ENCODE assay signal across 12 cellular contexts in genomic region chr13:97243915-97244820, GRCh38. TPM values are rescaled to one million over a fixed set of nuclear protein-coding genes. Genes with fewer than 3 reads are reported as not detected.
DNase-seq lines count a peak whose midpoint lies in the region; ATAC-seq, FAIRE-seq and TF ChIP-seq lines count a peak whose summit lies in the region.
"Had no signal": no experiment of that assay in that cellular context is flagged by ENCODE, and none has a peak within 500 bp of the region (broad histone marks: within the 10 kb centered on the region; RNA-seq: fewer than 3 reads in every experiment).

No MANE protein-coding gene starts in this region.

- ATAC-seq in GM21576 (IDR thresholded peaks at IDR 0.05; ENCODE audit: unreplicated experiment) (no peak), HG03108 (IDR thresholded peaks at IDR 0.05; ENCODE audit: unreplicated experiment) (no peak)
- ATAC-seq: stimulated activated naive B cell treated with anti-CD40 and anti-IgM and Interleukin-4, amounts not matched to agents 10 μg/mL and 1 μg/mL and 100 μg/mL, for 72 hours had no signal

- peak; percentile 37 for DNase-seq in SK-N-DZ (ENCODE audit: low spot score)
- DNase-seq in tibial artery: no peak
- no peak for DNase-seq in cerebellum (ENCODE audit: low spot score)
- DNase-seq: activated CD8-positive, alpha-beta memory T cell treated with anti-CD3 and anti-CD28 coated beads for 24 hours; DMS 273 treated with DMSO at 0.1 percent for 48 hours; mesendoderm; NCI-H1092 treated with DMSO at 0.1 percent for 48 hours; stimulated activated naive B cell treated with anti-CD40 and anti-IgM and Interleukin-4, amounts not matched to agents 10 μg/mL and 1 μg/mL and 100 μg/mL, for 72 hours had no signal

- peak; percentile 63 for FAIRE-seq in endometrium (lab: Jason Lieb, UNC)

- H3K27me3 ChIP-seq in muscle layer of duodenum (ENCODE audit: low read depth, low read length) (no peaks in the 10 kb centered on the region), tibial artery (no peaks in the 10 kb centered on the region)

- no peaks in the 10 kb centered on the region for H3K9me3 ChIP-seq in muscle layer of duodenum (ENCODE audit: control insufficient read depth in 1 of 2, low read length in 2 of 2)
- H3K9me3 ChIP-seq in tibial artery: no peaks in the 10 kb centered on the region

- H3K4me3 ChIP-seq in muscle layer of duodenum (ENCODE audit: low read depth in 1 of 2, low read length in 2 of 2) (peak overlapping the region in 1 of 2 donors; percentile 2), tibial artery (no peak overlapping the region)

- no peak for TF ChIP-seq CTCF in tibial artery (IDR thresholded peaks at IDR 0.05)

- intact Hi-C loops in tibial artery (cut with DNase I; ENCODE audit: low total_unique reads): no loop called here

- peak overlapping the region; percentile 62 for H3K27ac ChIP-seq in muscle layer of duodenum (ENCODE audit: low read length)
- peak overlapping the region; percentile 62 to 68 for H3K27ac ChIP-seq in tibial artery

- H3K36me3 ChIP-seq in muscle layer of duodenum (ENCODE audit: control insufficient read depth in 1 of 2, insufficient read depth in 2 of 2, low read length in 2 of 2): no peaks in the 10 kb centered on the region
- H3K36me3 ChIP-seq in tibial artery: no peaks in the 10 kb centered on the region

- H3K4me1 ChIP-seq in muscle layer of duodenum (ENCODE audit: control insufficient read depth in 1 of 2, insufficient read depth in 2 of 2, low read length in 2 of 2): peaks cover 30 to 63% of the 10 kb centered on the region in 2 donors
- peaks cover 0 to 99% (median 43%) of the 10 kb centered on the region in 4 donors for H3K4me1 ChIP-seq in tibial artery

RNA-seq across cellular contexts. Expression of gene MBNL2, which starts 22.0 kb away (rescaled TPM):
- 18.6 and 21.7 TPM in 2 replicates for polyA plus RNA-seq in SK-N-DZ (2014; cell fraction: cytosol; rRNA removed)
- polyA plus RNA-seq in SK-N-DZ (2014; cell fraction: nucleus; rRNA removed): 28.6 and 35.0 TPM in 2 replicates
- total RNA-seq in cerebellum: 34.3 TPM
